In genomic region chr4:70678383-70678999, GRCh38 we compare ENCODE assay signal across 10 cellular contexts. TPM values are rescaled to one million over a fixed set of nuclear protein-coding genes. Genes with fewer than 3 reads are reported as not detected.
DNase-seq lines count a peak whose midpoint lies in the region; ATAC-seq lines count a peak whose summit lies in the region.
"Had no signal": no experiment of that assay in that cellular context is flagged by ENCODE, and none has a peak within 500 bp of the region (broad histone marks: within the 10 kb centered on the region; RNA-seq: fewer than 3 reads in every experiment).

No MANE protein-coding gene starts in this region.

- H3K27ac Mint-ChIP-seq in memory B cell: peak overlapping the region; percentile 42

- peaks cover 2% of the 10 kb centered on the region for H3K36me3 Mint-ChIP-seq in memory B cell

- DNase-seq in memory B cell (ENCODE audit: low spot score in 2 of 2): no peak
- DNase-seq in NCI-H187 (lab: John Stamatoyannopoulos, UW): no peak
- no peak for DNase-seq in Right ventricle myocardium superior
- no peak for DNase-seq in hepatic stellate cell (ENCODE audit: low spot score)
- DNase-seq: effector CD8-positive, alpha-beta T cell; psoas muscle had no signal

- ATAC-seq in GM18867 (IDR thresholded peaks at IDR 0.05; ENCODE audit: unreplicated experiment): peak; percentile 85
- peak; percentile 78 for ATAC-seq in GM21528 (IDR thresholded peaks at IDR 0.05; ENCODE audit: low FRiP score, unreplicated experiment)
- ATAC-seq in HG03280 (IDR thresholded peaks at IDR 0.05; ENCODE audit: unreplicated experiment): peak; percentile 78
- peak; percentile 74 for ATAC-seq in memory B cell (ENCODE audit: low read depth)
- ATAC-seq in Right ventricle myocardium superior (ENCODE audit: poor library complexity): no peak
- ATAC-seq: psoas muscle had no signal

- peaks cover 1% of the 10 kb centered on the region for H3K9me3 Mint-ChIP-seq in memory B cell

- intact Hi-C loops in Right ventricle myocardium superior (cut with DNase I): no loop called here

- no peaks in the 10 kb centered on the region for H3K27me3 Mint-ChIP-seq in memory B cell

- peaks cover 53% of the 10 kb centered on the region for H3K4me1 Mint-ChIP-seq in memory B cell

- H3K4me3 Mint-ChIP-seq in memory B cell: peak overlapping the region; percentile 43

RNA-seq across cellular contexts. Expression of gene UTP3, which starts 9.8 kb away (rescaled TPM):
- total RNA-seq in Right ventricle myocardium superior: 15.0 TPM

RNA-seq across cellular contexts. Expression of gene JCHAIN, which starts 12.2 kb away (rescaled TPM):
- total RNA-seq in Right ventricle myocardium superior: 4.4 TPM
- total RNA-seq: SJSA1 had no signal

RNA-seq across cellular contexts. Expression of gene RUFY3, which starts 43.3 kb away (rescaled TPM):
- 19.4 TPM for total RNA-seq in Right ventricle myocardium superior

RNA-seq across cellular contexts. Expression of gene ENAM, which starts 49.9 kb away (rescaled TPM):
- 3.8 TPM for total RNA-seq in Right ventricle myocardium superior
- total RNA-seq: SJSA1 had no signal
